36 cellular contexts compared by ENCODE assay signal in genomic region chr13:113080901-113081521, GRCh38. TPM values are rescaled to one million over a fixed set of nuclear protein-coding genes. Genes with fewer than 3 reads are reported as not detected.
"Had no signal": no experiment of that assay in that cellular context is flagged by ENCODE, and none has a peak within 500 bp of the region (broad histone marks: within the 10 kb centered on the region; RNA-seq: fewer than 3 reads in every experiment).

No MANE protein-coding gene starts in this region.

- H3K4me1 ChIP-seq: breast epithelium, colonic mucosa, lower lobe of right lung, neural progenitor cell, sigmoid colon, stomach, tibial artery, upper lobe of right lung had no signal

- ATAC-seq: activated CD4-positive, CD25-positive, alpha-beta regulatory T cell treated with anti-CD3 and anti-CD28 coated beads, Interleukin-2, amount 50 U/mL, for 24 hours; lower lobe of right lung; stimulated activated memory B cell treated with anti-CD40 and anti-IgM and Interleukin-4, amounts not matched to agents 10 μg/mL and 1 μg/mL and 100 μg/mL, for 72 hours; T-helper 17 cell; upper lobe of right lung had no signal

- H3K4me3 Mint-ChIP-seq: activated naive CD4-positive, alpha-beta T cell treated with anti-CD3 and anti-CD28 coated beads for 36 hours; activated naive CD8-positive, alpha-beta T cell treated with anti-CD3 and anti-CD28 coated beads for 36 hours; activated T-helper 1 cell treated with anti-CD3 and anti-CD28 coated beads, Interleukin-12 subunit alpha, Interleukin-12 subunit beta, Interleukin-2, Interleukin-4 antibody, amounts not matched to agents 30 ng/mL and 10 ng/mL and 1 ng/mL, durations not matched to agents 14 hours and 24 hours and 36 hours; central memory CD8-positive, alpha-beta T cell; natural killer cell; neural progenitor cell; stimulated activated memory B cell treated with anti-CD40 and anti-IgM and Interleukin-4, amounts not matched to agents 10 μg/mL and 1 μg/mL and 100 μg/mL, for 72 hours; T-helper 17 cell had no signal

- H3K4me1 Mint-ChIP-seq: activated naive CD8-positive, alpha-beta T cell treated with anti-CD3 and anti-CD28 coated beads for 36 hours; central memory CD8-positive, alpha-beta T cell; natural killer cell; neural progenitor cell; stimulated activated memory B cell treated with anti-CD40 and anti-IgM and Interleukin-4, amounts not matched to agents 10 μg/mL and 1 μg/mL and 100 μg/mL, for 72 hours had no signal

- H3K4me3 ChIP-seq: breast epithelium, colonic mucosa, hepatocyte, lower lobe of right lung, neural progenitor cell, sigmoid colon, stomach, suprapubic skin, tibial artery, upper lobe of right lung had no signal

- DNase-seq: activated CD4-positive, alpha-beta T cell treated with anti-CD3 and anti-CD28 coated beads for 48 hours; activated CD4-positive, alpha-beta T cell treated with anti-CD3 and anti-CD28 coated beads, Interleukin-2, amount 50 U/mL, for 48 hours; activated CD8-positive, alpha-beta memory T cell treated with anti-CD3 and anti-CD28 coated beads for 24 hours; activated effector memory CD4-positive, alpha-beta T cell treated with anti-CD3 and anti-CD28 coated beads, Interleukin-2, amount 50 U/mL, for 16 hours; activated naive CD4-positive, alpha-beta T cell treated with anti-CD3 and anti-CD28 coated beads for 36 hours; activated naive CD8-positive, alpha-beta T cell treated with anti-CD3 and anti-CD28 coated beads for 36 hours; amygdala; colonic mucosa; effector memory CD4-positive, alpha-beta T cell; lower lobe of right lung; mesenchymal stem cell; natural killer cell; sigmoid colon; small intestine; stimulated activated CD4-positive, alpha-beta T cell treated with anti-CD3 and anti-CD28 coated beads, Interleukin-1b, Interleukin-23, amount 100 ng/mL, for 48 hours; stimulated activated CD4-positive, alpha-beta T cell treated with anti-CD3 and anti-CD28 coated beads, Interleukin-4, amount 100 ng/mL, for 4 hours; stimulated activated CD8-positive, alpha-beta memory T cell treated with anti-CD3 and anti-CD28 coated beads, Interleukin-4, amount 100 ng/mL, for 48 hours; stomach; T-helper 17 cell; T1000; tibial artery; upper lobe of right lung; WERI-Rb-1 had no signal

- H3K27me3 ChIP-seq: breast epithelium, colonic mucosa, hepatocyte, neural progenitor cell, suprapubic skin, upper lobe of right lung had no signal

- H3K36me3 Mint-ChIP-seq: natural killer cell had no signal

- H3K9me3 Mint-ChIP-seq: activated naive CD4-positive, alpha-beta T cell treated with anti-CD3 and anti-CD28 coated beads for 36 hours; activated naive CD8-positive, alpha-beta T cell treated with anti-CD3 and anti-CD28 coated beads for 36 hours; activated T-helper 1 cell treated with anti-CD3 and anti-CD28 coated beads, Interleukin-12 subunit alpha, Interleukin-12 subunit beta, Interleukin-2, Interleukin-4 antibody, amounts not matched to agents 30 ng/mL and 10 ng/mL and 1 ng/mL, durations not matched to agents 14 hours and 24 hours and 36 hours; central memory CD8-positive, alpha-beta T cell; natural killer cell; neural progenitor cell had no signal

- H3K36me3 ChIP-seq: breast epithelium, colonic mucosa, neural progenitor cell, sigmoid colon, upper lobe of right lung had no signal

- H3K27ac ChIP-seq: breast epithelium, colonic mucosa, hepatocyte, lower lobe of right lung, neural progenitor cell, sigmoid colon, stomach, suprapubic skin, tibial artery, upper lobe of right lung, WERI-Rb-1 had no signal

- H3K27ac Mint-ChIP-seq: activated naive CD4-positive, alpha-beta T cell treated with anti-CD3 and anti-CD28 coated beads for 36 hours; activated naive CD8-positive, alpha-beta T cell treated with anti-CD3 and anti-CD28 coated beads for 36 hours; activated T-helper 1 cell treated with anti-CD3 and anti-CD28 coated beads, Interleukin-12 subunit alpha, Interleukin-12 subunit beta, Interleukin-2, Interleukin-4 antibody, amounts not matched to agents 30 ng/mL and 10 ng/mL and 1 ng/mL, durations not matched to agents 14 hours and 24 hours and 36 hours; natural killer cell; neural progenitor cell; progenitor cell of endocrine pancreas; stimulated activated memory B cell treated with anti-CD40 and anti-IgM and Interleukin-4, amounts not matched to agents 10 μg/mL and 1 μg/mL and 100 μg/mL, for 72 hours had no signal

- H3K27me3 Mint-ChIP-seq: activated naive CD8-positive, alpha-beta T cell treated with anti-CD3 and anti-CD28 coated beads for 36 hours; central memory CD8-positive, alpha-beta T cell; progenitor cell of endocrine pancreas; stimulated activated memory B cell treated with anti-CD40 and anti-IgM and Interleukin-4, amounts not matched to agents 10 μg/mL and 1 μg/mL and 100 μg/mL, for 72 hours; T-helper 17 cell had no signal

- H3K9me3 ChIP-seq: breast epithelium, colonic mucosa, lower lobe of right lung, sigmoid colon, stomach, suprapubic skin, tibial artery, upper lobe of right lung had no signal

RNA-seq across cellular contexts. Expression of gene F7, which starts 24.6 kb away (rescaled TPM):
- total RNA-seq: activated T-helper 1 cell treated with anti-CD3 and anti-CD28 coated beads, Interleukin-12 subunit alpha, Interleukin-12 subunit beta, Interleukin-2, Interleukin-4 antibody, amounts not matched to agents 30 ng/mL and 10 ng/mL and 1 ng/mL, durations not matched to agents 14 hours and 24 hours and 36 hours; dermis microvascular lymphatic vessel endothelial cell; lower lobe of right lung; sigmoid colon; stomach; suprapubic skin; T-helper 17 cell had no signal
- polyA plus RNA-seq: keratinocyte had no signal

RNA-seq across cellular contexts. Expression of gene F10, which starts 41.6 kb away (rescaled TPM):
- total RNA-seq: activated naive CD4-positive, alpha-beta T cell treated with anti-CD3 and anti-CD28 coated beads for 36 hours; activated naive CD8-positive, alpha-beta T cell treated with anti-CD3 and anti-CD28 coated beads for 36 hours; activated T-helper 1 cell treated with anti-CD3 and anti-CD28 coated beads, Interleukin-12 subunit alpha, Interleukin-12 subunit beta, Interleukin-2, Interleukin-4 antibody, amounts not matched to agents 30 ng/mL and 10 ng/mL and 1 ng/mL, durations not matched to agents 14 hours and 24 hours and 36 hours; dermis microvascular lymphatic vessel endothelial cell; mononuclear cell; natural killer cell; osteoblast; T-helper 17 cell had no signal
- polyA plus RNA-seq: keratinocyte had no signal
